ENCODE assay signal across 28 cellular contexts in the genomic region with DNA sequence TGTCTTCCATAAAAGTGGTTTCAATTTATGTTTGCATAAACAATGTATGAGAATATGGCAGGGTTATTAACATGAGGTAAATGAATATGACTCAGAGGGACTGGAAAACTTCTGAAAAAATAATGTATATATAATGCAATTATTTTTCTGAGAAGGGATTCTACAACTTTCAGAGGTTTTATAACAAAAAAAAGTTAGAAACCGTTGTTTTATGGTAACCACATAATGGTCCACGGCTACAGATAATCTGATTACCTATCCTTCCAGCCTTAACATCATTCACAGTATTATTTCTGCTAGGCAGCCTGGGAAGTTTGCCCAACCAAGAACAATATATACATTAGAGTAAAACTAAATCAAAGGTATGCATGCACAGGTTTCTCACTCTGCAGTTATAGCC.
"Had no signal": no experiment of that assay in that cellular context is flagged by ENCODE, and none has a peak within 500 bp of the region (broad histone marks: within the 10 kb centered on the region; RNA-seq: fewer than 3 reads in every experiment).

No MANE protein-coding gene starts in this region.

- H3K4me1 Mint-ChIP-seq: activated B cell treated with CpG ODN at 0.5 μM for 24 hours; activated T-helper 17 cell treated with anti-CD3 and anti-CD28 coated beads, Interleukin-2, amount 50 U/mL, for 72 hours; endodermal cell; T-helper 17 cell had no signal

- H3K9me3 Mint-ChIP-seq: activated B cell treated with CpG ODN at 0.5 μM for 24 hours; activated CD8-positive, alpha-beta T cell treated with anti-CD3 and anti-CD28 coated beads for 36 hours; activated T-cell treated with anti-CD3 and anti-CD28 coated beads, Interleukin-2, amount 50 U/mL, for 4 hours; central memory CD8-positive, alpha-beta T cell; endodermal cell; T-helper 2 cell treated with Interferon-gamma antibody and Interleukin-4, amounts not matched to agents 5 μg/mL and 100 μg/mL, for 36 hours had no signal

- DNase-seq: activated B cell treated with CpG ODN at 0.5 μM for 24 hours; activated CD4-positive, alpha-beta T cell treated with anti-CD3 and anti-CD28 coated beads for 48 hours; activated CD4-positive, alpha-beta T cell treated with anti-CD3 and anti-CD28 coated beads, Interleukin-2, amount 50 U/mL, for 1 hour; activated CD4-positive, alpha-beta T cell treated with anti-CD3 and anti-CD28 coated beads, Interleukin-2, amount 50 U/mL, for 48 hours; activated CD8-positive, alpha-beta memory T cell treated with anti-CD3 and anti-CD28 coated beads for 24 hours; activated CD8-positive, alpha-beta T cell treated with anti-CD3 and anti-CD28 coated beads for 36 hours; activated effector memory CD4-positive, alpha-beta T cell treated with Interleukin-2 at 50 U/mL for 16 hours; activated gamma-delta T cell treated with Interleukin-2 at 50 U/mL for 16 hours; activated naive CD4-positive, alpha-beta T cell treated with anti-CD3 and anti-CD28 coated beads, Interleukin-2, amount 50 U/mL, for 16 hours; activated naive CD4-positive, alpha-beta T cell treated with Interleukin-2 at 50 U/mL for 16 hours; activated T-cell treated with anti-CD3 and anti-CD28 coated beads, Interleukin-2, amount 50 U/mL, for 4 hours; amniotic stem cell; effector memory CD4-positive, alpha-beta T cell; endodermal cell; head of caudate nucleus; T-helper 17 cell; T1000 had no signal

- ATAC-seq: activated CD4-positive, CD25-positive, alpha-beta regulatory T cell treated with anti-CD3 and anti-CD28 coated beads, Interleukin-2, amount 50 U/mL, for 24 hours; activated CD8-positive, alpha-beta T cell treated with anti-CD3 and anti-CD28 coated beads for 36 hours; activated T-cell treated with anti-CD3 and anti-CD28 coated beads, Interleukin-2, amount 50 U/mL, for 4 hours; activated T-helper 17 cell treated with anti-CD3 and anti-CD28 coated beads, Interleukin-2, amount 50 U/mL, for 72 hours; esophagus mucosa; T-helper 17 cell had no signal

- H3K27me3 Mint-ChIP-seq: activated B cell treated with CpG ODN at 0.5 μM for 24 hours; activated CD8-positive, alpha-beta T cell treated with anti-CD3 and anti-CD28 coated beads for 36 hours; activated naive CD8-positive, alpha-beta T cell; activated T-helper 17 cell treated with anti-CD3 and anti-CD28 coated beads, Interleukin-2, amount 50 U/mL, for 72 hours; central memory CD8-positive, alpha-beta T cell; dendritic cell treated with granulocyte-macrophage colony-stimulating factor and Interleukin-4, amounts not matched to agents 40 ng/mL and 50 ng/mL, for 4 days; T-helper 17 cell had no signal

- H3K27ac Mint-ChIP-seq: activated B cell treated with CpG ODN at 0.5 μM for 24 hours; activated CD8-positive, alpha-beta T cell treated with anti-CD3 and anti-CD28 coated beads for 36 hours; activated naive CD8-positive, alpha-beta T cell; activated T-helper 17 cell treated with anti-CD3 and anti-CD28 coated beads, Interleukin-2, amount 50 U/mL, for 72 hours; dendritic cell treated with granulocyte-macrophage colony-stimulating factor and Interleukin-4, amounts not matched to agents 40 ng/mL and 50 ng/mL, for 4 days; endodermal cell; T-helper 17 cell; T-helper 2 cell treated with Interferon-gamma antibody and Interleukin-4, amounts not matched to agents 5 μg/mL and 100 μg/mL, for 36 hours had no signal

- H3K36me3 ChIP-seq: brain microvascular endothelial cell, WERI-Rb-1 had no signal

- H3K4me3 Mint-ChIP-seq: activated B cell treated with CpG ODN at 0.5 μM for 24 hours; activated CD8-positive, alpha-beta T cell treated with anti-CD3 and anti-CD28 coated beads for 36 hours; activated naive CD8-positive, alpha-beta T cell; activated T-cell treated with anti-CD3 and anti-CD28 coated beads, Interleukin-2, amount 50 U/mL, for 4 hours; activated T-helper 17 cell treated with anti-CD3 and anti-CD28 coated beads, Interleukin-2, amount 50 U/mL, for 72 hours; central memory CD8-positive, alpha-beta T cell; dendritic cell treated with granulocyte-macrophage colony-stimulating factor and Interleukin-4, amounts not matched to agents 40 ng/mL and 50 ng/mL, for 4 days; endodermal cell; T-helper 17 cell; T-helper 2 cell treated with Interferon-gamma antibody and Interleukin-4, amounts not matched to agents 5 μg/mL and 100 μg/mL, for 36 hours had no signal

- H3K4me3 ChIP-seq: coronary artery, dorsolateral prefrontal cortex had no signal
